In the genomic region with DNA sequence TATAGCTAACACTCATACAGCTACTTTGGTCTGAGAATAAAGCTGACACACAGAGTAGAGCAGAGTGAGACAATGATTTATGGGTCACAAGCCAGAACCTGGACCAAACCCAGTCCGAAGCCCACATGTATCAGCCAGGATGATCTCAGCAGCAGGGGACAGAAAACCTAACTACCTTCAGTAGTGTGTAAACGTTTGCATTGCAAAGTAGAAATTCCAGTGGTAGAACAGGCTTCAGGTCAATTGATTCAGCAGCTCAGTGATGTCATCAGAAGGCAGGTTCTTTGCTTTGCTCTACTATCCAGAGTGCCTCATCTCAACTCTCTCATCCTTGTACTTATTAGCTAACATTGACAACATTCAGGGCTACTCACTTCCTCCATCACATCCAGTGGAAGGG, we compare ENCODE assay signal across 27 cellular contexts.
"Had no signal": no experiment of that assay in that cellular context is flagged by ENCODE, and none has a peak within 500 bp of the region (broad histone marks: within the 10 kb centered on the region; RNA-seq: fewer than 3 reads in every experiment).

No MANE protein-coding gene starts in this region.

- H3K27ac Mint-ChIP-seq: activated CD4-positive, alpha-beta memory T cell treated with anti-CD3 and anti-CD28 coated beads for 36 hours; activated CD4-positive, alpha-beta T cell treated with anti-CD3 and anti-CD28 coated beads, Interleukin-2, amount 10 ng/mL, durations not matched to agents 24 days and 14 days; activated T-helper 1 cell treated with anti-CD3 and anti-CD28 coated beads, Interleukin-12 subunit alpha, Interleukin-12 subunit beta, Interleukin-2, Interleukin-4 antibody, amounts not matched to agents 30 ng/mL and 10 ng/mL and 1 ng/mL, durations not matched to agents 14 hours and 24 hours and 36 hours; natural killer cell treated with Interleukin-12 subunit alpha and Interleukin-12 subunit beta and Interleukin-15 and Interleukin-18, amount 100 ng/mL, for 72 hours; stimulated activated naive B cell treated with anti-CD40 and anti-IgM and Interleukin-4, amounts not matched to agents 10 μg/mL and 1 μg/mL and 100 μg/mL, for 72 hours; T-helper 1 cell treated with Interleukin-12 subunit alpha and Interleukin-12 subunit beta and Interleukin-4 antibody, amounts not matched to agents 30 μg/mL and 1 μg/mL, for 36 hours had no signal

- H3K27ac ChIP-seq: esophagus muscularis mucosa, foreskin keratinocyte, heart left ventricle, left ventricle myocardium inferior, suprapubic skin, tibial artery, upper lobe of right lung had no signal

- H3K9me3 Mint-ChIP-seq: activated CD4-positive, alpha-beta memory T cell treated with anti-CD3 and anti-CD28 coated beads for 36 hours; activated CD4-positive, alpha-beta T cell treated with anti-CD3 and anti-CD28 coated beads, Interleukin-2, amount 10 ng/mL, durations not matched to agents 24 days and 14 days; activated T-helper 1 cell treated with anti-CD3 and anti-CD28 coated beads, Interleukin-12 subunit alpha, Interleukin-12 subunit beta, Interleukin-2, Interleukin-4 antibody, amounts not matched to agents 30 ng/mL and 10 ng/mL and 1 ng/mL, durations not matched to agents 14 hours and 24 hours and 36 hours; natural killer cell treated with Interleukin-12 subunit alpha and Interleukin-12 subunit beta and Interleukin-15 and Interleukin-18, amount 100 ng/mL, for 72 hours; T-helper 1 cell treated with Interleukin-12 subunit alpha and Interleukin-12 subunit beta and Interleukin-4 antibody, amounts not matched to agents 30 μg/mL and 1 μg/mL, for 36 hours had no signal

- ATAC-seq: foreskin keratinocyte; heart left ventricle; mucosa of descending colon; sciatic nerve; stimulated activated naive B cell treated with anti-CD40 and anti-IgM and Interleukin-4, amounts not matched to agents 10 μg/mL and 1 μg/mL and 100 μg/mL, for 72 hours; upper lobe of right lung had no signal

- DNase-seq: activated CD4-positive, alpha-beta memory T cell treated with anti-CD3 and anti-CD28 coated beads for 36 hours; activated CD4-positive, alpha-beta T cell treated with anti-CD3 and anti-CD28 coated beads, Interleukin-2, amount 10 ng/mL, durations not matched to agents 24 days and 14 days; activated CD4-positive, CD25-positive, alpha-beta regulatory T cell treated with anti-CD3 and anti-CD28 coated beads, Interleukin-2, amount 50 U/mL, for 72 hours; activated CD8-positive, alpha-beta memory T cell treated with anti-CD3 and anti-CD28 coated beads, Interleukin-2, amount 50 U/mL, for 4 hours; activated gamma-delta T cell; activated naive CD4-positive, alpha-beta T cell treated with anti-CD3 and anti-CD28 coated beads, Interleukin-2, amount 50 U/mL, for 16 hours; activated T-cell treated with anti-CD3 and anti-CD28 coated beads, Interleukin-2, amount 50 U/mL, for 1 hour; amniotic stem cell; central memory CD4-positive, alpha-beta T cell; heart left ventricle; left ventricle myocardium inferior; mucosa of descending colon; retina; small intestine; stimulated activated CD4-positive, alpha-beta T cell treated with anti-CD3 and anti-CD28 coated beads, Interleukin-4, amount 100 ng/mL, for 24 hours; stimulated activated naive B cell treated with anti-CD40 and anti-IgM and Interleukin-4, amounts not matched to agents 10 μg/mL and 1 μg/mL and 100 μg/mL, for 72 hours; T-helper 9 cell; tibial artery; upper lobe of right lung had no signal

- H3K4me3 ChIP-seq: esophagus muscularis mucosa, heart left ventricle, left ventricle myocardium inferior, lung, mucosa of descending colon, suprapubic skin, tibial artery, upper lobe of right lung had no signal

- H3K36me3 Mint-ChIP-seq: activated CD4-positive, alpha-beta memory T cell treated with anti-CD3 and anti-CD28 coated beads for 36 hours; natural killer cell treated with Interleukin-12 subunit alpha and Interleukin-12 subunit beta and Interleukin-15 and Interleukin-18, amount 100 ng/mL, for 72 hours; stimulated activated naive B cell treated with anti-CD40 and anti-IgM and Interleukin-4, amounts not matched to agents 10 μg/mL and 1 μg/mL and 100 μg/mL, for 72 hours had no signal

- H3K4me1 Mint-ChIP-seq: activated CD4-positive, alpha-beta T cell treated with anti-CD3 and anti-CD28 coated beads, Interleukin-2, amount 10 ng/mL, durations not matched to agents 24 days and 14 days; stimulated activated naive B cell treated with anti-CD40 and anti-IgM and Interleukin-4, amounts not matched to agents 10 μg/mL and 1 μg/mL and 100 μg/mL, for 72 hours had no signal

- H3K27me3 ChIP-seq: esophagus muscularis mucosa, heart left ventricle, suprapubic skin, tibial artery, upper lobe of right lung had no signal

- H3K9me3 ChIP-seq: esophagus muscularis mucosa, heart left ventricle, mucosa of descending colon, suprapubic skin, tibial artery, upper lobe of right lung had no signal

- H3K4me3 Mint-ChIP-seq: activated CD4-positive, alpha-beta memory T cell treated with anti-CD3 and anti-CD28 coated beads for 36 hours; activated CD4-positive, alpha-beta T cell treated with anti-CD3 and anti-CD28 coated beads, Interleukin-2, amount 10 ng/mL, durations not matched to agents 24 days and 14 days; activated T-helper 1 cell treated with anti-CD3 and anti-CD28 coated beads, Interleukin-12 subunit alpha, Interleukin-12 subunit beta, Interleukin-2, Interleukin-4 antibody, amounts not matched to agents 30 ng/mL and 10 ng/mL and 1 ng/mL, durations not matched to agents 14 hours and 24 hours and 36 hours; natural killer cell treated with Interleukin-12 subunit alpha and Interleukin-12 subunit beta and Interleukin-15 and Interleukin-18, amount 100 ng/mL, for 72 hours; stimulated activated naive B cell treated with anti-CD40 and anti-IgM and Interleukin-4, amounts not matched to agents 10 μg/mL and 1 μg/mL and 100 μg/mL, for 72 hours; T-helper 1 cell treated with Interleukin-12 subunit alpha and Interleukin-12 subunit beta and Interleukin-4 antibody, amounts not matched to agents 30 μg/mL and 1 μg/mL, for 36 hours had no signal

- H3K36me3 ChIP-seq: esophagus muscularis mucosa, heart left ventricle, left ventricle myocardium inferior, suprapubic skin, tibial artery, upper lobe of right lung had no signal

- H3K4me1 ChIP-seq: esophagus muscularis mucosa, foreskin keratinocyte, heart left ventricle, left ventricle myocardium inferior, suprapubic skin, tibial artery, upper lobe of right lung had no signal
